In genomic region chrX:72107320-72107719, GRCh38 we compare ENCODE assay signal across 1 cellular context.
TF ChIP-seq lines count a peak whose summit lies in the region.

No MANE protein-coding gene starts in this region.

TF ChIP-seq in HEK293, 187 proteins besides CTCF, POLR2A, EP300 and RAD21 (continued from another document):
- peak; percentile 52; the same call in 1 of the 2 replicates for TF ChIP-seq PATZ1 (tag by site-specific recombination; IDR thresholded peaks at IDR 0.05)
- no peak for TF ChIP-seq ZBTB10 (tag by site-specific recombination; IDR thresholded peaks at IDR 0.05)
- TF ChIP-seq GLI4 (tag by site-specific recombination; IDR thresholded peaks at IDR 0.05), result no peak
- peak; percentile 46; the same call in 1 of the 2 replicates for TF ChIP-seq ZIC2 (tag by site-specific recombination; IDR thresholded peaks at IDR 0.05)
- TF ChIP-seq, protein P1, sequence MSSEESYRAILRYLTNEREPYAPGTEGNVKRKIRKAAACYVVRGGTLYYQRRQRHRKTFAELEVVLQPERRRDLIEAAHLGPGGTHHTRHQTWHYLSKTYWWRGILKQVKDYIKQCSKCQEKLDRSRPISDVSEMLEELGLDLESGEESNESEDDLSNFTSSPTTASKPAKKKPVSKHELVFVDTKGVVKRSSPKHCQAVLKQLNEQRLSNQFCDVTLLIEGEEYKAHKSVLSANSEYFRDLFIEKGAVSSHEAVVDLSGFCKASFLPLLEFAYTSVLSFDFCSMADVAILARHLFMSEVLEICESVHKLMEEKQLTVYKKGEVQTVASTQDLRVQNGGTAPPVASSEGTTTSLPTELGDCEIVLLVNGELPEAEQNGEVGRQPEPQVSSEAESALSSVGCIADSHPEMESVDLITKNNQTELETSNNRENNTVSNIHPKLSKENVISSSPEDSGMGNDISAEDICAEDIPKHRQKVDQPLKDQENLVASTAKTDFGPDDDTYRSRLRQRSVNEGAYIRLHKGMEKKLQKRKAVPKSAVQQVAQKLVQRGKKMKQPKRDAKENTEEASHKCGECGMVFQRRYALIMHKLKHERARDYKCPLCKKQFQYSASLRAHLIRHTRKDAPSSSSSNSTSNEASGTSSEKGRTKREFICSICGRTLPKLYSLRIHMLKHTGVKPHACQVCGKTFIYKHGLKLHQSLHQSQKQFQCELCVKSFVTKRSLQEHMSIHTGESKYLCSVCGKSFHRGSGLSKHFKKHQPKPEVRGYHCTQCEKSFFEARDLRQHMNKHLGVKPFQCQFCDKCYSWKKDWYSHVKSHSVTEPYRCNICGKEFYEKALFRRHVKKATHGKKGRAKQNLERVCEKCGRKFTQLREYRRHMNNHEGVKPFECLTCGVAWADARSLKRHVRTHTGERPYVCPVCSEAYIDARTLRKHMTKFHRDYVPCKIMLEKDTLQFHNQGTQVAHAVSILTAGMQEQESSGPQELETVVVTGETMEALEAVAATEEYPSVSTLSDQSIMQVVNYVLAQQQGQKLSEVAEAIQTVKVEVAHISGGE (tag by site-specific recombination; conservative IDR thresholded peaks at IDR 0.05; ENCODE audit: low read depth), result no peak
- TF ChIP-seq, protein P2, sequence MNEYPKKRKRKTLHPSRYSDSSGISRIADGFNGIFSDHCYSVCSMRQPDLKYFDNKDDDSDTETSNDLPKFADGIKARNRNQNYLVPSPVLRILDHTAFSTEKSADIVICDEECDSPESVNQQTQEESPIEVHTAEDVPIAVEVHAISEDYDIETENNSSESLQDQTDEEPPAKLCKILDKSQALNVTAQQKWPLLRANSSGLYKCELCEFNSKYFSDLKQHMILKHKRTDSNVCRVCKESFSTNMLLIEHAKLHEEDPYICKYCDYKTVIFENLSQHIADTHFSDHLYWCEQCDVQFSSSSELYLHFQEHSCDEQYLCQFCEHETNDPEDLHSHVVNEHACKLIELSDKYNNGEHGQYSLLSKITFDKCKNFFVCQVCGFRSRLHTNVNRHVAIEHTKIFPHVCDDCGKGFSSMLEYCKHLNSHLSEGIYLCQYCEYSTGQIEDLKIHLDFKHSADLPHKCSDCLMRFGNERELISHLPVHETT (tag by site-specific recombination; IDR thresholded peaks at IDR 0.05), result no peak
- peak; percentile 48 for TF ChIP-seq ZNF585B (tag by site-specific recombination; IDR thresholded peaks at IDR 0.05)
- no peak for TF ChIP-seq ZBTB26 (tag by site-specific recombination; optimal IDR thresholded peaks at IDR 0.05)
- TF ChIP-seq ZNF776 (tag by site-specific recombination; IDR thresholded peaks at IDR 0.05; ENCODE audit: borderline replicate concordance), result no peak
- no peak for TF ChIP-seq ZNF18 (tag by site-specific recombination; IDR thresholded peaks at IDR 0.05)
- no peak for TF ChIP-seq SP3 (tag by site-specific recombination; IDR thresholded peaks at IDR 0.05)
- no peak for TF ChIP-seq ZNF654 (tag by site-specific recombination; IDR thresholded peaks at IDR 0.05; ENCODE audit: low read depth)
TF ChIP-seq in HEK293: peak in this region for 16.
